In the genomic region with DNA sequence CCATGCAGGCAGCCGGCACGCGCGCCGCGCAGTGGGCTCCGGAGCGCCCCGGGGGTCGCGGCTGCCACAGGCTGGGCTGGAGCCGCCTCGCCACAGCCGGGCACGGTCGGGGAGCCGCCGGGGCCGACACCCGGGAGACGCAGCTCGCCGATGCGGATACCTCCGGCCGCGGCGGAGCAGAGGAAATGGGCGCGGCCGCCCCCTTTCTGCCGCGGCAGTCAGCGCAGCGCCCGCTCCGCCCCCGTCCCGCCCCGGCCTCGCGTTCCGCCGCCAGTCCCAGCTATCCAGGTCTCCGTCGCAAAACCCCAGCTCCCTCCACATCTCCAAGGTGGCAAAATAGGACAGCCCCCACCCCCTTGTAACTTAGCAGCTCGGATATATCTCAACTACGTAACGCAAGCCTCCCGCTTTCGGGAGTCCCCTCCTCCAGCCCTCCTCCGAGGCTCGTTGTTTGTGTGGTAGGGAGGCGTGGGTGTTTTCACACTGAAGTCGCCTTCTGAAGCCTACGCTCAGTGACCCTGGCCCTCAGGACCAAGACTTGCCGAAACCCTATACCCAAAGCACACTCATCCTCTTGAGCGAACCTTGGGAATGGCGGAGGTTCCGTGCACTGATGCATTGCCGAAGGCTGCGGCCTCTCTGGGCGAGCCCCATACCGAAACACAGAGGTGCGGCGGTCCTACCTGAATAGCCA, we compare ENCODE assay signal across 1 cellular context.
TF ChIP-seq lines count a peak whose summit lies in the region.

A gene with protein sequence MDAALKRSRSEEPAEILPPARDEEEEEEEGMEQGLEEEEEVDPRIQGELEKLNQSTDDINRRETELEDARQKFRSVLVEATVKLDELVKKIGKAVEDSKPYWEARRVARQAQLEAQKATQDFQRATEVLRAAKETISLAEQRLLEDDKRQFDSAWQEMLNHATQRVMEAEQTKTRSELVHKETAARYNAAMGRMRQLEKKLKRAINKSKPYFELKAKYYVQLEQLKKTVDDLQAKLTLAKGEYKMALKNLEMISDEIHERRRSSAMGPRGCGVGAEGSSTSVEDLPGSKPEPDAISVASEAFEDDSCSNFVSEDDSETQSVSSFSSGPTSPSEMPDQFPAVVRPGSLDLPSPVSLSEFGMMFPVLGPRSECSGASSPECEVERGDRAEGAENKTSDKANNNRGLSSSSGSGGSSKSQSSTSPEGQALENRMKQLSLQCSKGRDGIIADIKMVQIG (minus strand): TSS at position 182 of the 694 bp plus-strand sequence. CDS start 178 bp downstream, at position 4.

TF ChIP-seq in HepG2, 621 proteins besides CTCF, POLR2A, EP300 and RAD21 (continued from another document):
- TF ChIP-seq, protein P1, sequence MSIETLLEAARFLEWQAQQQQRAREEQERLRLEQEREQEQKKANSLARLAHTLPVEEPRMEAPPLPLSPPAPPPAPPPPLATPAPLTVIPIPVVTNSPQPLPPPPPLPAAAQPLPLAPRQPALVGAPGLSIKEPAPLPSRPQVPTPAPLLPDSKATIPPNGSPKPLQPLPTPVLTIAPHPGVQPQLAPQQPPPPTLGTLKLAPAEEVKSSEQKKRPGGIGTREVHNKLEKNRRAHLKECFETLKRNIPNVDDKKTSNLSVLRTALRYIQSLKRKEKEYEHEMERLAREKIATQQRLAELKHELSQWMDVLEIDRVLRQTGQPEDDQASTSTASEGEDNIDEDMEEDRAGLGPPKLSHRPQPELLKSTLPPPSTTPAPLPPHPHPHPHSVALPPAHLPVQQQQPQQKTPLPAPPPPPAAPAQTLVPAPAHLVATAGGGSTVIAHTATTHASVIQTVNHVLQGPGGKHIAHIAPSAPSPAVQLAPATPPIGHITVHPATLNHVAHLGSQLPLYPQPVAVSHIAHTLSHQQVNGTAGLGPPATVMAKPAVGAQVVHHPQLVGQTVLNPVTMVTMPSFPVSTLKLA (IDR thresholded peaks at IDR 0.05): no peak
- no peak for TF ChIP-seq ZNF781 (CRISPR knock-in tag; IDR thresholded peaks at IDR 0.05; ENCODE audit: borderline replicate concordance, not compliant biosample characterization)
- no peak for TF ChIP-seq TRIM24 (CRISPR knock-in tag; IDR thresholded peaks at IDR 0.05)
- no peak for TF ChIP-seq KMT2B (CRISPR knock-in tag; IDR thresholded peaks at IDR 0.05)
- no peak for TF ChIP-seq FOSL2 (CRISPR knock-in tag; IDR thresholded peaks at IDR 0.05)
- TF ChIP-seq SALL1 (CRISPR knock-in tag; IDR thresholded peaks at IDR 0.05): 0 out of 2 replicates have a peak, but pooled peaks have one; percentile 12
- TF ChIP-seq, protein P2, sequence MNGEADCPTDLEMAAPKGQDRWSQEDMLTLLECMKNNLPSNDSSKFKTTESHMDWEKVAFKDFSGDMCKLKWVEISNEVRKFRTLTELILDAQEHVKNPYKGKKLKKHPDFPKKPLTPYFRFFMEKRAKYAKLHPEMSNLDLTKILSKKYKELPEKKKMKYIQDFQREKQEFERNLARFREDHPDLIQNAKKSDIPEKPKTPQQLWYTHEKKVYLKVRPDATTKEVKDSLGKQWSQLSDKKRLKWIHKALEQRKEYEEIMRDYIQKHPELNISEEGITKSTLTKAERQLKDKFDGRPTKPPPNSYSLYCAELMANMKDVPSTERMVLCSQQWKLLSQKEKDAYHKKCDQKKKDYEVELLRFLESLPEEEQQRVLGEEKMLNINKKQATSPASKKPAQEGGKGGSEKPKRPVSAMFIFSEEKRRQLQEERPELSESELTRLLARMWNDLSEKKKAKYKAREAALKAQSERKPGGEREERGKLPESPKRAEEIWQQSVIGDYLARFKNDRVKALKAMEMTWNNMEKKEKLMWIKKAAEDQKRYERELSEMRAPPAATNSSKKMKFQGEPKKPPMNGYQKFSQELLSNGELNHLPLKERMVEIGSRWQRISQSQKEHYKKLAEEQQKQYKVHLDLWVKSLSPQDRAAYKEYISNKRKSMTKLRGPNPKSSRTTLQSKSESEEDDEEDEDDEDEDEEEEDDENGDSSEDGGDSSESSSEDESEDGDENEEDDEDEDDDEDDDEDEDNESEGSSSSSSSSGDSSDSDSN (CRISPR knock-in tag; IDR thresholded peaks at IDR 0.05): peak; percentile 85; the same call in 1 of the 2 replicates
- TF ChIP-seq MEIS2 (CRISPR knock-in tag; IDR thresholded peaks at IDR 0.05): 0 out of 2 replicates have a peak, but pooled peaks have one; percentile 36
- TF ChIP-seq ARNT (IDR thresholded peaks at IDR 0.05): no peak
- peak; percentile 54; the same call in 1 of the 2 replicates for TF ChIP-seq ZNF788 (CRISPR knock-in tag; IDR thresholded peaks at IDR 0.05; ENCODE audit: borderline replicate concordance)
- TF ChIP-seq ZNF326 (CRISPR knock-in tag; IDR thresholded peaks at IDR 0.05; ENCODE audit: borderline replicate concordance): no peak
- TF ChIP-seq, protein P3, sequence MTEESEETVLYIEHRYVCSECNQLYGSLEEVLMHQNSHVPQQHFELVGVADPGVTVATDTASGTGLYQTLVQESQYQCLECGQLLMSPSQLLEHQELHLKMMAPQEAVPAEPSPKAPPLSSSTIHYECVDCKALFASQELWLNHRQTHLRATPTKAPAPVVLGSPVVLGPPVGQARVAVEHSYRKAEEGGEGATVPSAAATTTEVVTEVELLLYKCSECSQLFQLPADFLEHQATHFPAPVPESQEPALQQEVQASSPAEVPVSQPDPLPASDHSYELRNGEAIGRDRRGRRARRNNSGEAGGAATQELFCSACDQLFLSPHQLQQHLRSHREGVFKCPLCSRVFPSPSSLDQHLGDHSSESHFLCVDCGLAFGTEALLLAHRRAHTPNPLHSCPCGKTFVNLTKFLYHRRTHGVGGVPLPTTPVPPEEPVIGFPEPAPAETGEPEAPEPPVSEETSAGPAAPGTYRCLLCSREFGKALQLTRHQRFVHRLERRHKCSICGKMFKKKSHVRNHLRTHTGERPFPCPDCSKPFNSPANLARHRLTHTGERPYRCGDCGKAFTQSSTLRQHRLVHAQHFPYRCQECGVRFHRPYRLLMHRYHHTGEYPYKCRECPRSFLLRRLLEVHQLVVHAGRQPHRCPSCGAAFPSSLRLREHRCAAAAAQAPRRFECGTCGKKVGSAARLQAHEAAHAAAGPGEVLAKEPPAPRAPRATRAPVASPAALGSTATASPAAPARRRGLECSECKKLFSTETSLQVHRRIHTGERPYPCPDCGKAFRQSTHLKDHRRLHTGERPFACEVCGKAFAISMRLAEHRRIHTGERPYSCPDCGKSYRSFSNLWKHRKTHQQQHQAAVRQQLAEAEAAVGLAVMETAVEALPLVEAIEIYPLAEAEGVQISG (CRISPR knock-in tag; IDR thresholded peaks at IDR 0.05): peak; percentile 34; the same call in 1 of the 2 replicates
- no peak for TF ChIP-seq SNAI1 (CRISPR knock-in tag; IDR thresholded peaks at IDR 0.05; ENCODE audit: borderline replicate concordance)
- TF ChIP-seq SP140L (CRISPR knock-in tag; IDR thresholded peaks at IDR 0.05; ENCODE audit: borderline replicate concordance): no peak
- no peak for TF ChIP-seq THAP11 (CRISPR knock-in tag; IDR thresholded peaks at IDR 0.05)
- TF ChIP-seq GATAD2A (CRISPR knock-in tag; IDR thresholded peaks at IDR 0.05): no peak
- TF ChIP-seq EEA1 (CRISPR knock-in tag; IDR thresholded peaks at IDR 0.05; ENCODE audit: borderline replicate concordance): no peak
- TF ChIP-seq HES4 (CRISPR knock-in tag; IDR thresholded peaks at IDR 0.05; ENCODE audit: borderline replicate concordance): 0 out of 2 replicates have a peak, but pooled peaks have one; percentile 22
- peak; percentile 31 for TF ChIP-seq YY1 (IDR thresholded peaks at IDR 0.05; ENCODE audit: insufficient read depth, insufficient replicate concordance, low read depth, low read length)
- TF ChIP-seq NR2F1 (CRISPR knock-in tag; IDR thresholded peaks at IDR 0.05): no peak
- TF ChIP-seq, protein P4, sequence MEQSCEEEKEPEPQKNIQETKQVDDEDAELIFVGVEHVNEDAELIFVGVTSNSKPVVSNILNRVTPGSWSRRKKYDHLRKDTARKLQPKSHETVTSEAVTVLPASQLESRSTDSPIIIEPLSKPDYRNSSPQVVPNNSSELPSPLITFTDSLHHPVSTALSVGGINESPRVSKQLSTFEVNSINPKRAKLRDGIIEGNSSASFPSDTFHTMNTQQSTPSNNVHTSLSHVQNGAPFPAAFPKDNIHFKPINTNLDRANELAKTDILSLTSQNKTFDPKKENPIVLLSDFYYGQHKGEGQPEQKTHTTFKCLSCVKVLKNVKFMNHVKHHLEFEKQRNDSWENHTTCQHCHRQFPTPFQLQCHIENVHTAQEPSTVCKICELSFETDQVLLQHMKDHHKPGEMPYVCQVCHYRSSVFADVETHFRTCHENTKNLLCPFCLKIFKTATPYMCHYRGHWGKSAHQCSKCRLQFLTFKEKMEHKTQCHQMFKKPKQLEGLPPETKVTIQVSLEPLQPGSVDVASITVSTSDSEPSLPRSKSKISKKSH (CRISPR knock-in tag; IDR thresholded peaks at IDR 0.05; ENCODE audit: borderline replicate concordance): no peak
- TF ChIP-seq, protein P5, sequence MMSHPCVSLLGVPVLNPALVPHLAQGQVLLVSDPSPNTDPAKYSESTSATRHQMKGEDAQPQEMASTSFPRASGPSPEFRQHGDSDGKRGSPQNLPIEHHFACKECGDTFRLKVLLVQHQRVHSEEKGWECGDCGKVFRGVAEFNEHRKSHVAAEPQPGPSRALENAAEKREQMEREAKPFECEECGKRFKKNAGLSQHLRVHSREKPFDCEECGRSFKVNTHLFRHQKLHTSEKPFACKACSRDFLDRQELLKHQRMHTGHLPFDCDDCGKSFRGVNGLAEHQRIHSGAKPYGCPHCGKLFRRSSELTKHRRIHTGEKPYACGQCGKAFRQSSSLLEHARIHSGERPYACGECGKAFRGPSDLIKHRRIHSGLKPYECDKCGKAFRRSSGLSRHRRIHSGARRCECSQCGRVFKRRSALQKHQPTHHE (CRISPR knock-in tag; IDR thresholded peaks at IDR 0.05; ENCODE audit: borderline replicate concordance): no peak
- TF ChIP-seq, protein P6, sequence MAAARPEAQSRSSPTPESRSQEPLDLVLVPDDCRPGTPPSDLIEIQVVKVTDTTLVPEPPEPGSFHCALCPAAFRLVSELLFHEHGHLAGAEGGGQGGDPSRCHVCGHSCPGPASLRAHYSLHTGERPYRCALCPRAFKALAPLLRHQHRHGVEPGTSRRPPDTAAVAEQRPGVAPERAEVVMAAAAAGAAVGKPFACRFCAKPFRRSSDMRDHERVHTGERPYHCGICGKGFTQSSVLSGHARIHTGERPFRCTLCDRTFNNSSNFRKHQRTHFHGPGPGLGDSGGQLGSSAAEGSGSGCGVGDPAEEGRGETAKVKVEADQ (CRISPR knock-in tag; IDR thresholded peaks at IDR 0.05; ENCODE audit: borderline replicate concordance): no peak
- no peak for TF ChIP-seq FOXC1 (CRISPR knock-in tag; IDR thresholded peaks at IDR 0.05; ENCODE audit: borderline replicate concordance)
- no peak for TF ChIP-seq MTA3 (CRISPR knock-in tag; IDR thresholded peaks at IDR 0.05)
- TF ChIP-seq ZNF776 (CRISPR knock-in tag; IDR thresholded peaks at IDR 0.05): peak; percentile 69; the same call in 1 of the 2 replicates
- no peak for TF ChIP-seq MAZ (IDR thresholded peaks at IDR 0.05; ENCODE audit: borderline replicate concordance, low read depth, low read length)
- TF ChIP-seq MAZ (CRISPR knock-in tag; IDR thresholded peaks at IDR 0.05; ENCODE audit: low read depth): peak; percentile 46; the same call in 1 of the 2 replicates
- TF ChIP-seq ZNF44 (CRISPR knock-in tag; IDR thresholded peaks at IDR 0.05): no peak
- TF ChIP-seq ZNF569 (CRISPR knock-in tag; IDR thresholded peaks at IDR 0.05; ENCODE audit: borderline replicate concordance): no peak
- TF ChIP-seq, protein P7, sequence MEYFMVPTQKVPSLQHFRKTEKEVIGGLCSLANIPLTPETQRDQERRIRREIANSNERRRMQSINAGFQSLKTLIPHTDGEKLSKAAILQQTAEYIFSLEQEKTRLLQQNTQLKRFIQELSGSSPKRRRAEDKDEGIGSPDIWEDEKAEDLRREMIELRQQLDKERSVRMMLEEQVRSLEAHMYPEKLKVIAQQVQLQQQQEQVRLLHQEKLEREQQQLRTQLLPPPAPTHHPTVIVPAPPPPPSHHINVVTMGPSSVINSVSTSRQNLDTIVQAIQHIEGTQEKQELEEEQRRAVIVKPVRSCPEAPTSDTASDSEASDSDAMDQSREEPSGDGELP (IDR thresholded peaks at IDR 0.05; ENCODE audit: borderline replicate concordance, low read depth): no peak
- TF ChIP-seq ZNF12 (CRISPR knock-in tag; IDR thresholded peaks at IDR 0.05): peak; percentile 67; the same call in 1 of the 2 replicates
- TF ChIP-seq, protein P8, sequence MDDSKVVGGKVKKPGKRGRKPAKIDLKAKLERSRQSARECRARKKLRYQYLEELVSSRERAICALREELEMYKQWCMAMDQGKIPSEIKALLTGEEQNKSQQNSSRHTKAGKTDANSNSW (CRISPR knock-in tag; IDR thresholded peaks at IDR 0.05; ENCODE audit: borderline replicate concordance): no peak
- TF ChIP-seq CENPT (CRISPR knock-in tag; IDR thresholded peaks at IDR 0.05; ENCODE audit: low read depth): no peak
- TF ChIP-seq ZMYM4 (CRISPR knock-in tag; IDR thresholded peaks at IDR 0.05): peak; percentile 53; the same call in 1 of the 2 replicates
- peak; percentile 63 for TF ChIP-seq SP5 (CRISPR knock-in tag; IDR thresholded peaks at IDR 0.05; ENCODE audit: borderline replicate concordance, low read depth)
- TF ChIP-seq WIZ (CRISPR knock-in tag; IDR thresholded peaks at IDR 0.05): no peak
- no peak for TF ChIP-seq PCBP2 (optimal IDR thresholded peaks at IDR 0.05; ENCODE audit: low read depth, low read length, poor library complexity, severe bottlenecking)
- TF ChIP-seq POLR2AphosphoS5 (IDR thresholded peaks at IDR 0.05; ENCODE audit: low read depth, low read length): no peak
- TF ChIP-seq ZSCAN29 (CRISPR knock-in tag; conservative IDR thresholded peaks at IDR 0.05): peak; percentile 47
- TF ChIP-seq ZNF563 (CRISPR knock-in tag; IDR thresholded peaks at IDR 0.05): peak; percentile 42; the same call in 1 of the 2 replicates
- TF ChIP-seq ZNF839 (CRISPR knock-in tag; IDR thresholded peaks at IDR 0.05; ENCODE audit: borderline replicate concordance): no peak
- TF ChIP-seq HNRNPLL (IDR thresholded peaks at IDR 0.05; ENCODE audit: low read depth, low read length, poor library complexity, severe bottlenecking): peak; percentile 71
